In the genomic region with DNA sequence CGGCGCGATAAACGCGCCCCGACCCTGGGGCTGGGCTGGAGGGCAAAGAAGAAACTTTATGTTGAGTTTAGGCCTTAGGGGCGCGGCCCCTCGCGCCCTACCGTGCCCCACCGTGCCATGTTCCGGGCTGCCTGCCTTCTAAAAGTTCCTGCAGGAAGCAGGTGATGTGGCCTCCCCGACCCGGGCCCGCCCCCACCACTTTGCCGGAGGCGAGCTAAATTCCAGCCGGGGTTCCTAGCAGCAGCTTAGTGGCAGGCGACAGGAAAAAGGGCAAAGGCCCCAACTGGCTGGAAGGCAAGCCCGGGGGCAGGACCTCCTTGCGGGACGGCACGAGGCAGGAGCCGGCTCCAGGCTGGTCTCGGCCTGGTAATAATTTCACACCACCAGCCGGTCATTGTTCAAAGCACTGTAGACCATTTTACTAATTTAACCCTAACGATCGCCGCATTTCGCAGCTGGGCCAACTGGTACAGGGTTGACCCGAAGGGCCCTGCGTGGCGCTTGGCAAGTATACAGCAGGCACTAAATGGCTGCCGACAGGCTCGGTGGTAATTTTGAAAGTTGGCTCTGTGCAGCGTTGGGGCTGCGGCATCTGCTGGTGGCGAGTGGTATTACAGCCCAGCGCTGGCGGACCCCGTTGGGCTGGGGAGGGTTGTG, we compare ENCODE assay signal across 8 cellular contexts. TPM values are rescaled to one million over a fixed set of nuclear protein-coding genes. Genes with fewer than 3 reads are reported as not detected.
DNase-seq lines count a peak whose midpoint lies in the region; ATAC-seq and TF ChIP-seq lines count a peak whose summit lies in the region.

No MANE protein-coding gene starts in this region.

- WGBS in thymus: under 1% methylated on average over 42 of the region's 42 CpGs

- H3K36me3 ChIP-seq in Peyer's patch (no peaks in the 10 kb centered on the region), thymus (ENCODE audit: control insufficient read depth, insufficient read depth) (peaks cover 6% of the 10 kb centered on the region)

- no peak for TF ChIP-seq POLR2A in Peyer's patch (IDR thresholded peaks at IDR 0.05)

- ATAC-seq in omental fat pad (ENCODE audit: low FRiP score): peak; percentile 70

- H3K4me3 ChIP-seq in HL-60 (replicated peaks; ENCODE audit: insufficient read depth, low read length) (peak overlapping the region; percentile 19), Peyer's patch (peak overlapping the region; percentile 93 to 98 (median 95)), thymus (ENCODE audit: low read length) (peak overlapping the region; percentile 89)

- H3K27ac ChIP-seq in HL-60 (replicated peaks) (peak overlapping the region; percentile 91), Peyer's patch (peak overlapping the region; percentile 80 to 98 (median 88)), thymus (ENCODE audit: low read depth) (no peak overlapping the region)

- H3K27me3 ChIP-seq in HL-60 (ENCODE audit: insufficient read depth, poor library complexity, severe bottlenecking) (no peaks in the 10 kb centered on the region), Peyer's patch (no peaks in the 10 kb centered on the region), thymus (ENCODE audit: control insufficient read depth, insufficient read depth) (no peaks in the 10 kb centered on the region)

- H3K9me3 ChIP-seq in Peyer's patch (no peaks in the 10 kb centered on the region), thymus (ENCODE audit: control insufficient read depth) (no peaks in the 10 kb centered on the region)

- DNase-seq in GM03348 (ENCODE audit: low spot score) (peak; percentile 76), HL-60 (ENCODE audit: low read depth in 1 of 2, low spot score in 1 of 2) (peak; percentile 57 to 80), Peyer's patch (peak; percentile 85 to 92 (median 87)), glomerular visceral epithelial cell (ENCODE audit: extremely low spot score) (peak; percentile 57), omental fat pad (ENCODE audit: low spot score) (peak; percentile 73), GF-D8 (lab: John Stamatoyannopoulos, UW) (no peak)
- DNase-seq in activated naive CD4-positive, alpha-beta T cell (lab: John Stamatoyannopoulos, UW): peak; percentile 59 to 77 (median 74)

- TF ChIP-seq CTCF in HL-60 (IDR thresholded peaks at IDR 0.05; ENCODE audit: insufficient read depth, low read length) (peak; percentile 90), Peyer's patch (IDR thresholded peaks at IDR 0.05) (peak; percentile 98 to 99 (median 98)), omental fat pad (IDR thresholded peaks at IDR 0.05) (peak in 2 of 3 donors; percentile 82 to 93)

- H3K4me1 ChIP-seq in Peyer's patch (peaks cover 0 to 36% (median 19%) of the 10 kb centered on the region in 4 donors), thymus (ENCODE audit: control insufficient read depth, insufficient read depth, low read length) (peaks cover 24% of the 10 kb centered on the region)

RNA-seq across cellular contexts. Expression of a gene that starts 0.9 kb away (rescaled TPM):
- 100 to 1,000 TPM in 1 of 4 donors, 10 to 100 TPM in 3; 18.9 to 189 (median 77.2) TPM for total RNA-seq in Peyer's patch
- 10 to 100 TPM in 1 of 4 donors, 1 to 10 TPM in 3; 4.5 to 36.6 (median 9.4) TPM for total RNA-seq in omental fat pad
- polyA plus RNA-seq in thymus: 47.4 TPM

Comparison
In these comparisons a context has a peak if more than half of its experiments do, and no peak if none do; other contexts are left out.
1. H3K4me3 ChIP-seq: peak in every context shown above with its lines; median percentile 95 in Peyer's patch; 89 in thymus; 19 in HL-60.